ENCODE assay signal across 31 cellular contexts in the genomic region with DNA sequence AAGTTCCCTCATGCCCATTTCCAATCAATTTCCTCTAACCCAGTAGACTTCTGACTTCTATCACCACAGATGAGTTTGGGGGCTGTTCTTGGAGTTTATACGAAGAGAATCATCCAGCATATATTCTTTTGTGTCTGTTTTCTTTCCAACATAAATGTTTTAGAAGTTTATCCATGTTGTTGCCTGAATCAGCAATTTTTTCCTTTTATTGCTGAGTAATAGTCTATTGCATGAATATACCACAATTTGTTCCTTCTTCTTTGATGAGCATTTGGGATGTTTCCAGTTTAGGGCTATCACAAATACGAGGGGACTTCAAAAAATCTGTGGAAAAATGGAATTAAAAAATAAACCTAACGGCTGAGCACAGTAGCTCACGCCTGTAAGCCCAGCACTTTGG. TPM values are rescaled to one million over a fixed set of nuclear protein-coding genes. Genes with fewer than 3 reads are reported as not detected.
"Had no signal": no experiment of that assay in that cellular context is flagged by ENCODE, and none has a peak within 500 bp of the region (broad histone marks: within the 10 kb centered on the region; RNA-seq: fewer than 3 reads in every experiment).

No MANE protein-coding gene starts in this region.

- H3K36me3 ChIP-seq: right atrium auricular region, thoracic aorta had no signal

- H3K79me2 ChIP-seq: parathyroid adenoma had no signal

- DNase-seq: cortex of kidney; effector CD8-positive, alpha-beta T cell; endodermal cell; foreskin fibroblast; gastrocnemius medialis; head of caudate nucleus; sigmoid colon; stimulated activated CD4-positive, alpha-beta T cell treated with anti-CD3 and anti-CD28 coated beads, Interleukin-2, amount 100 ng/mL, for 24 hours; stimulated activated CD4-positive, alpha-beta T cell treated with anti-CD3 and anti-CD28 coated beads, Interleukin-4, amount 100 ng/mL, for 24 hours had no signal

- H3K4me3 ChIP-seq: gastrocnemius medialis, lung, neural progenitor cell, right atrium auricular region, sigmoid colon, thoracic aorta, tibial nerve, upper lobe of left lung had no signal

- H3K27ac ChIP-seq: epithelial cell of prostate, gastrocnemius medialis, neural progenitor cell, parathyroid adenoma, right atrium auricular region, sigmoid colon, thoracic aorta, tibial nerve, upper lobe of left lung had no signal

- FAIRE-seq: keratinocyte, urothelium cell line had no signal

- H3K4me3 Mint-ChIP-seq: endodermal cell; memory B cell; nephron; neural progenitor cell; stimulated activated memory B cell treated with anti-CD40 and anti-IgM and Interleukin-4, amounts not matched to agents 10 μg/mL and 1 μg/mL and 100 μg/mL, for 72 hours; stimulated activated naive CD8-positive, alpha-beta T cell treated with anti-CD3 and anti-CD28 coated beads, Interleukin-15, Interleukin-2, amounts not matched to agents 100 ng/mL and 50 ng/mL, for 24 hours had no signal

- H2AFZ ChIP-seq: neural progenitor cell, parathyroid adenoma had no signal

- H3K9me3 ChIP-seq: gastrocnemius medialis, right atrium auricular region, sigmoid colon, thoracic aorta, tibial nerve, upper lobe of left lung had no signal

- ATAC-seq: esophagus mucosa; gastrocnemius medialis; left lobe of liver; stimulated activated memory B cell treated with anti-CD40 and anti-IgM and Interleukin-4, amounts not matched to agents 10 μg/mL and 1 μg/mL and 100 μg/mL, for 72 hours had no signal

- H3K27me3 Mint-ChIP-seq: memory B cell; progenitor cell of endocrine pancreas; stimulated activated memory B cell treated with anti-CD40 and anti-IgM and Interleukin-4, amounts not matched to agents 10 μg/mL and 1 μg/mL and 100 μg/mL, for 72 hours; stimulated activated naive CD8-positive, alpha-beta T cell treated with anti-CD3 and anti-CD28 coated beads, Interleukin-15, Interleukin-2, amounts not matched to agents 100 ng/mL and 50 ng/mL, for 24 hours had no signal

- H3K27ac Mint-ChIP-seq: endodermal cell; memory B cell; nephron; neural progenitor cell; progenitor cell of endocrine pancreas; stimulated activated memory B cell treated with anti-CD40 and anti-IgM and Interleukin-4, amounts not matched to agents 10 μg/mL and 1 μg/mL and 100 μg/mL, for 72 hours; stimulated activated naive CD8-positive, alpha-beta T cell treated with anti-CD3 and anti-CD28 coated beads, Interleukin-15, Interleukin-2, amounts not matched to agents 100 ng/mL and 50 ng/mL, for 24 hours had no signal

- H3K4me2 ChIP-seq: neural progenitor cell had no signal

- H3K27me3 ChIP-seq: gastrocnemius medialis, neural progenitor cell, right atrium auricular region, sigmoid colon, tibial nerve, upper lobe of left lung had no signal

- H3K9ac ChIP-seq: neural progenitor cell, parathyroid adenoma had no signal

- H3K4me1 Mint-ChIP-seq: endodermal cell, memory B cell, nephron, neural progenitor cell had no signal

- H3K4me1 ChIP-seq: gastrocnemius medialis, neural progenitor cell, parathyroid adenoma, right atrium auricular region, sigmoid colon, tibial nerve, upper lobe of left lung had no signal

RNA-seq across cellular contexts. Expression of a gene that starts 44.0 kb away (rescaled TPM):
- total RNA-seq: endodermal cell, esophagus mucosa, gastrocnemius medialis, glomerular endothelial cell, left lobe of liver, liver, lung, mononuclear cell, osteoblast, progenitor cell of endocrine pancreas, right atrium auricular region, sigmoid colon, skeletal muscle tissue, thoracic aorta, tibial nerve, upper lobe of left lung had no signal
- polyA plus RNA-seq: keratinocyte, liver, lung, sigmoid colon had no signal
